In genomic region chr11:118430956-118431355, GRCh38 we compare ENCODE assay signal across 23 cellular contexts. TPM values are rescaled to one million over a fixed set of nuclear protein-coding genes. Genes with fewer than 3 reads are reported as not detected.
DNase-seq lines count a peak whose midpoint lies in the region; ATAC-seq and TF ChIP-seq lines count a peak whose summit lies in the region.
"Had no signal": no experiment of that assay in that cellular context is flagged by ENCODE, and none has a peak within 500 bp of the region (broad histone marks: within the 10 kb centered on the region; RNA-seq: fewer than 3 reads in every experiment).

No MANE protein-coding gene starts in this region.

- H3K18ac ChIP-seq in trophoblast cell (ENCODE audit: low read length), result no peak overlapping the region

- no peak overlapping the region for H3K4ac ChIP-seq in trophoblast cell (ENCODE audit: low read depth, low read length)

- no peaks in the 10 kb centered on the region for H3K36me3 ChIP-seq in Karpas-422 (ENCODE audit: insufficient read depth, low read length)
- no peaks in the 10 kb centered on the region for H3K36me3 ChIP-seq in trophoblast cell (ENCODE audit: control insufficient read depth in 1 of 2, insufficient read depth in 2 of 2, low read length in 2 of 2)
- H3K36me3 ChIP-seq: adrenal gland, neutrophil, suprapubic skin, uterus had no signal

- H3K4me3 ChIP-seq in AG10803 (ENCODE audit: low read length) (no peak overlapping the region), Karpas-422 (ENCODE audit: low read length) (no peak overlapping the region), trophoblast cell (ENCODE audit: low read depth, low read length) (no peak overlapping the region)
- H3K4me3 ChIP-seq: adrenal gland, suprapubic skin, uterus had no signal

- no CpG with 5 or more reads among the region's 2 CpGs for WGBS in trophoblast cell (ENCODE audit: extremely low coverage, insufficient coverage, insufficient read length)

- H3K4me2 ChIP-seq in Karpas-422 (ENCODE audit: low read depth, low read length, poor library complexity, severe bottlenecking), result no peak overlapping the region
- H3K4me2 ChIP-seq in trophoblast cell (ENCODE audit: low read length), result no peak overlapping the region

- H3K23ac ChIP-seq in trophoblast cell (ENCODE audit: low read length), result no peak overlapping the region

- no peak overlapping the region for H2AK5ac ChIP-seq in trophoblast cell (ENCODE audit: low read length)

- H3K79me1 ChIP-seq in trophoblast cell (ENCODE audit: low read length), result peaks cover 3% of the 10 kb centered on the region

- no peak overlapping the region for H2BK12ac ChIP-seq in trophoblast cell (ENCODE audit: low read length)

- H4K20me1 ChIP-seq in Karpas-422 (ENCODE audit: insufficient read depth, low read depth, low read length), result no peaks in the 10 kb centered on the region

- H3K79me2 ChIP-seq in Karpas-422 (ENCODE audit: low read length) (no peaks in the 10 kb centered on the region), trophoblast cell (ENCODE audit: control insufficient read depth, insufficient read depth, low read length, poor library complexity) (no peaks in the 10 kb centered on the region)

- H3K27me3 ChIP-seq in Karpas-422 (ENCODE audit: low read length) (no peaks in the 10 kb centered on the region), trophoblast cell (ENCODE audit: insufficient read depth, low read length) (no peaks in the 10 kb centered on the region)
- H3K27me3 ChIP-seq: adrenal gland, suprapubic skin, uterus had no signal

- no peak overlapping the region for H3K14ac ChIP-seq in trophoblast cell (ENCODE audit: low read length)

- H2AFZ ChIP-seq in Karpas-422 (ENCODE audit: low read length), result no peak overlapping the region
- H2AFZ ChIP-seq in trophoblast cell (ENCODE audit: insufficient read depth, low read length, poor library complexity), result no peak overlapping the region

- H2BK120ac ChIP-seq in trophoblast cell (ENCODE audit: insufficient read depth, low read length, poor library complexity), result no peak overlapping the region

- H3K9me2 ChIP-seq in Karpas-422 (replicated peaks; ENCODE audit: insufficient read depth, low read length), result no peaks in the 10 kb centered on the region

- H3K9me3 ChIP-seq in Karpas-422 (ENCODE audit: low read length), result no peaks in the 10 kb centered on the region
- no peaks in the 10 kb centered on the region for H3K9me3 ChIP-seq in trophoblast cell (ENCODE audit: insufficient read depth, low read depth, low read length)
- H3K9me3 ChIP-seq: adrenal gland, neutrophil, suprapubic skin, uterus had no signal

- H2BK5ac ChIP-seq in trophoblast cell (ENCODE audit: low read depth, low read length, poor library complexity), result no peak overlapping the region

- no peak overlapping the region for H3K27ac ChIP-seq in Karpas-422 (ENCODE audit: low read length)
- H3K27ac ChIP-seq in trophoblast cell (ENCODE audit: low read depth, low read length), result no peak overlapping the region
- H3K27ac ChIP-seq: adrenal gland, neutrophil, suprapubic skin, uterus had no signal

- ATAC-seq in GM19452 (IDR thresholded peaks at IDR 0.05; ENCODE audit: unreplicated experiment), result no peak
- ATAC-seq in HG03342 (IDR thresholded peaks at IDR 0.05; ENCODE audit: unreplicated experiment), result no peak
- ATAC-seq: activated CD4-positive, CD25-positive, alpha-beta regulatory T cell treated with anti-CD3 and anti-CD28 coated beads, Interleukin-2, amount 50 U/mL, for 24 hours; stimulated activated memory B cell treated with anti-CD40 and anti-IgM and Interleukin-4, amounts not matched to agents 10 μg/mL and 1 μg/mL and 100 μg/mL, for 72 hours had no signal

- H4K12ac ChIP-seq in trophoblast cell (ENCODE audit: low read depth, low read length), result no peak overlapping the region

- H3K9ac ChIP-seq in Karpas-422 (ENCODE audit: low read length) (no peak overlapping the region), trophoblast cell (ENCODE audit: low read length) (no peak overlapping the region)

- TF ChIP-seq CTCF in AG10803 (conservative IDR thresholded peaks at IDR 0.05; ENCODE audit: low read length) (0 out of 2 replicates have a peak, but pooled peaks have one; percentile 3), GM12873 (IDR thresholded peaks at IDR 0.05; ENCODE audit: insufficient read depth, low read depth, low read length, missing control alignments) (peak; percentile 8)

- no peak overlapping the region for H4K91ac ChIP-seq in trophoblast cell (ENCODE audit: low read depth, low read length)

- DNase-seq in AG10803 (ENCODE audit: low read depth) (no peak), OCI-M1 (lab: John Stamatoyannopoulos, UW) (peak; percentile 30), dermis blood vessel endothelial cell (peak; percentile 12), Karpas-422 (no peak), trophoblast cell (no peak)
- DNase-seq: activated T-cell treated with anti-CD3 and anti-CD28 coated beads, Interleukin-2, amount 50 U/mL, for 24 hours; adrenal gland; DND-41; kidney glomerular epithelial cell; NCI-H1092; NCI-H1930; NCI-H2227 treated with DMSO at 0.1 percent for 48 hours; NCI-H774; RPMI8226; small intestine; uterus had no signal

- H4K8ac ChIP-seq in trophoblast cell (ENCODE audit: low read depth, low read length), result no peak overlapping the region

- H3K4me1 ChIP-seq in Karpas-422 (ENCODE audit: low read length), result peaks cover 16% of the 10 kb centered on the region
- H3K4me1 ChIP-seq in trophoblast cell (ENCODE audit: control insufficient read depth in 1 of 2, insufficient read depth in 2 of 2, low read length in 2 of 2), result peaks cover 6 to 7% of the 10 kb centered on the region in 2 experiments
- H3K4me1 ChIP-seq: uterus had no signal

RNA-seq across cellular contexts. Expression of gene KMT2A, which starts 5.3 kb away (rescaled TPM):
- total RNA-seq in dermis blood vessel endothelial cell, result 34.4 and 49.6 TPM in 2 replicates
- 37.6 and 40.7 TPM in 2 replicates for total RNA-seq in Karpas-422 (2014; rRNA removed; shearing (Covaris generic); ENCODE audit: low replicate concordance)
- 8.9 and 9.1 TPM in 2 replicates for polyA plus RNA-seq in trophoblast cell (2013)

RNA-seq across cellular contexts. Expression of gene ATP5MG, which starts 29.6 kb away (rescaled TPM):
- 46.4 and 58.9 TPM in 2 replicates for total RNA-seq in dermis blood vessel endothelial cell
- 80.7 and 82.4 TPM in 2 replicates for total RNA-seq in Karpas-422 (2014; rRNA removed; shearing (Covaris generic); ENCODE audit: low replicate concordance)
- 594 and 614 TPM in 2 replicates for polyA plus RNA-seq in trophoblast cell (2013)

Comparison
In these comparisons a context has a peak if more than half of its experiments do, and no peak if none do; other contexts are left out.
1. DNase-seq: peak in OCI-M1 (single experiment) and dermis blood vessel endothelial cell (single experiment); none in AG10803 (single experiment), Karpas-422 (single experiment) and trophoblast cell (0 of 2).